ENCODE assay signal across 9 cellular contexts in genomic region chr1:52603301-52603675, GRCh38. TPM values are rescaled to one million over a fixed set of nuclear protein-coding genes. Genes with fewer than 3 reads are reported as not detected.
A peak's percentile ranks its signal among the peaks of the same experiment; 100 is the strongest.
DNase-seq lines count a peak whose midpoint lies in the region; ATAC-seq, FAIRE-seq and TF ChIP-seq lines count a peak whose summit lies in the region.
"Had no signal": no experiment of that assay in that cellular context is flagged by ENCODE, and none has a peak within 500 bp of the region (broad histone marks: within the 10 kb centered on the region; RNA-seq: fewer than 3 reads in every experiment).

No MANE protein-coding gene starts in this region.

- H3K27me3 ChIP-seq in heart right ventricle (no peaks in the 10 kb centered on the region), small intestine (ENCODE audit: control insufficient read depth in 2 of 2, insufficient read depth in 2 of 2, low read length in 2 of 2) (no peaks in the 10 kb centered on the region)

- intact Hi-C loops in heart right ventricle (cut with DNase I) = loop anchor here in 5 of 10 donors (2.0 to 5.0 kb wide), 2 partner anchors 50 to 51 kb away; partner anchors contain the start of gene TUT4 (in 5 of the 5)

- H3K4me1 ChIP-seq in heart right ventricle (peaks cover 3 to 42% (median 27%) of the 10 kb centered on the region in 9 donors), small intestine (ENCODE audit: control insufficient read depth in 2 of 2, insufficient read depth in 1 of 2, low read depth in 1 of 2, low read length in 1 of 2) (no peaks in the 10 kb centered on the region)

- TF ChIP-seq CTCF in WI38 (IDR thresholded peaks at IDR 0.05; ENCODE audit: low read depth, low read length) = no peak
- no peak for TF ChIP-seq CTCF in heart right ventricle (IDR thresholded peaks at IDR 0.05)

- TF ChIP-seq POLR2A in GM12892 (IDR thresholded peaks at IDR 0.05; ENCODE audit: low read depth, low read length) = 0 out of 2 replicates have a peak, but pooled peaks have one; percentile 6

- FAIRE-seq in GM12892 (lab: Jason Lieb, UNC) = no peak
- no peak for FAIRE-seq in small intestine (lab: Jason Lieb, UNC)

- peak overlapping the region in 9 of 10 donors; percentile 70 to 92 (median 85) for H3K27ac ChIP-seq in heart right ventricle
- H3K27ac ChIP-seq in small intestine (ENCODE audit: low read depth in 1 of 2, low read length in 1 of 2) = no peak overlapping the region

- H3K9me3 ChIP-seq in heart right ventricle (no peaks in the 10 kb centered on the region), small intestine (ENCODE audit: control insufficient read depth, low read depth) (no peaks in the 10 kb centered on the region)

- H3K36me3 ChIP-seq in heart right ventricle (peaks cover 0 to 26% (median 10%) of the 10 kb centered on the region in 9 donors), small intestine (ENCODE audit: control insufficient read depth in 2 of 2, insufficient read depth in 2 of 2, low read length in 2 of 2) (no peaks in the 10 kb centered on the region)

- peak overlapping the region; percentile 37 for H3K4me3 ChIP-seq in WI38 (ENCODE audit: low read depth, low read length)
- H3K4me3 ChIP-seq in heart right ventricle = peak overlapping the region in 9 of 10 donors; percentile 51 to 69 (median 60)
- no peak overlapping the region for H3K4me3 ChIP-seq in small intestine (ENCODE audit: low read depth in 1 of 2, low read length in 2 of 2)

- peak; percentile 27 for DNase-seq in GM12892 (ENCODE audit: insufficient read length)
- no peak for DNase-seq in heart right ventricle
- DNase-seq in stimulated activated naive CD4-positive, alpha-beta T cell treated with Interleukin-2 at 50 U/mL for 16 hours (lab: John Stamatoyannopoulos, UW) = peak; percentile 5
- DNase-seq in HK-2 (ENCODE audit: unreplicated experiment) = no peak
- DNase-seq in NCI-H774 (lab: John Stamatoyannopoulos, UW) = no peak
- no peak for DNase-seq in NCI-H2081 (lab: John Stamatoyannopoulos, UW)
- DNase-seq in small intestine = no peak

- peak in 1 of 8 donors; percentile 17 for ATAC-seq in heart right ventricle

- WGBS in heart right ventricle, 2 donors = 69% methylated on average over 7 of the region's 7 CpGs
- WGBS in small intestine, 3 donors = 75 to 91% (median 90%) methylated on average over 7 of the region's 7 CpGs

RNA-seq across cellular contexts. Expression of gene GPX7, which starts 1.1 kb away (rescaled TPM):
- polyA plus RNA-seq in GM12892 (2012; ENCODE audit: missing spikeins) = 27.3 TPM
- 10 to 100 TPM in 1 of 10 donors, 1 to 10 TPM in 9; 3.3 to 14.6 (median 6.5) TPM for total RNA-seq in heart right ventricle
- 10 to 100 TPM in 1 of 2 donors, 1 to 10 TPM in 1; 7.5 to 22.9 TPM for polyA plus RNA-seq in heart right ventricle
- 1 to 10 TPM in 2 of 3 donors, not detected in 1; 1.9 to 4.1 TPM for polyA plus RNA-seq in small intestine

RNA-seq across cellular contexts. Expression of gene SHISAL2A, which starts 29.7 kb away (rescaled TPM):
- polyA plus RNA-seq in GM12892 (2012; ENCODE audit: missing spikeins) = 0.59 TPM
- total RNA-seq in heart right ventricle = under 1 TPM in 2 of 10 donors, not detected in 8; 0.10 to 0.19 TPM
- polyA plus RNA-seq in heart right ventricle (under 1 TPM in 1 of 2 donors, not detected in 1; 0.22 TPM), small intestine (under 1 TPM in 1 of 3 donors, not detected in 2; 0.45 TPM)
- total RNA-seq: LHCN-M2 had no signal

RNA-seq across cellular contexts. Expression of gene TUT4, which starts 50.4 kb away (rescaled TPM):
- 41.7 TPM for polyA plus RNA-seq in GM12892 (2012; ENCODE audit: missing spikeins)
- 10 to 100 TPM; 25.5 to 40.6 (median 32.5) TPM for total RNA-seq in heart right ventricle
- polyA plus RNA-seq in heart right ventricle (10 to 100 TPM; 16.9 to 26.6 TPM), small intestine (10 to 100 TPM in 1 of 3 donors, 1 to 10 TPM in 2; 2.9 to 10.6 (median 3.5) TPM)

Comparison
In these comparisons a context has a peak if more than half of its experiments do, and no peak if none do; other contexts are left out.
1. DNase-seq: peak in GM12892 (single experiment) and stimulated activated naive CD4-positive, alpha-beta T cell treated with Interleukin-2 at 50 U/mL for 16 hours (single experiment); none in heart right ventricle (0 of 2), HK-2 (single experiment), NCI-H774 (single experiment), NCI-H2081 (0 of 2) and small intestine (single experiment).
2. H3K4me3 ChIP-seq: peak in WI38 (single experiment) and heart right ventricle (9 of 10); none in small intestine (0 of 2).
3. H3K27ac ChIP-seq: peak in heart right ventricle (9 of 10); none in small intestine (0 of 2).